Comparison of ENCODE assay signal across 9 cellular contexts in genomic region chr13:99124695-99125334, GRCh38.
DNase-seq lines count a peak whose midpoint lies in the region; ATAC-seq and TF ChIP-seq lines count a peak whose summit lies in the region.
"Had no signal": no experiment of that assay in that cellular context is flagged by ENCODE, and none has a peak within 500 bp of the region (broad histone marks: within the 10 kb centered on the region; RNA-seq: fewer than 3 reads in every experiment).

No MANE protein-coding gene starts in this region.

- H3K27me3 Mint-ChIP-seq in activated naive CD8-positive, alpha-beta T cell: no peaks in the 10 kb centered on the region
- H3K27me3 Mint-ChIP-seq in naive thymus-derived CD4-positive, alpha-beta T cell: peaks cover 0 to 40% (median 3%) of the 10 kb centered on the region in 5 donors
- no peaks in the 10 kb centered on the region for H3K27me3 Mint-ChIP-seq in mesothelial cell of epicardium (ENCODE audit: low read depth)

- H3K4me3 Mint-ChIP-seq in activated naive CD8-positive, alpha-beta T cell: peak overlapping the region; percentile 56
- peak overlapping the region in 2 of 10 donors; percentile 18 to 71 for H3K4me3 Mint-ChIP-seq in naive thymus-derived CD4-positive, alpha-beta T cell
- no peak overlapping the region for H3K4me3 Mint-ChIP-seq in mesothelial cell of epicardium
- H3K4me3 Mint-ChIP-seq: neural crest cell had no signal

- H3K36me3 Mint-ChIP-seq in activated naive CD8-positive, alpha-beta T cell: peaks cover 3% of the 10 kb centered on the region
- peaks cover 0 to 4% (median 0%) of the 10 kb centered on the region in 5 donors for H3K36me3 Mint-ChIP-seq in naive thymus-derived CD4-positive, alpha-beta T cell
- H3K36me3 Mint-ChIP-seq in mesothelial cell of epicardium: no peaks in the 10 kb centered on the region

- intact Hi-C loops in naive thymus-derived CD4-positive, alpha-beta T cell (cut with micrococcal nuclease): no loop called here

- H3K4me1 ChIP-seq in naive thymus-derived CD4-positive, alpha-beta T cell (ENCODE audit: control insufficient read depth in 2 of 2, insufficient read depth in 2 of 2, low read length in 2 of 2): no peaks in the 10 kb centered on the region

- H3K36me3 ChIP-seq in naive thymus-derived CD4-positive, alpha-beta T cell (ENCODE audit: control insufficient read depth in 2 of 3, insufficient read depth in 3 of 3, low read length in 3 of 3): no peaks in the 10 kb centered on the region

- H3K27ac ChIP-seq in naive thymus-derived CD4-positive, alpha-beta T cell (ENCODE audit: low read depth, low read length): no peak overlapping the region

- no peak for TF ChIP-seq CTCF in mesothelial cell of epicardium (IDR thresholded peaks at IDR 0.05; ENCODE audit: unreplicated experiment)

- H3K4me1 Mint-ChIP-seq in activated naive CD8-positive, alpha-beta T cell (ENCODE audit: low read depth): peaks cover 31% of the 10 kb centered on the region
- H3K4me1 Mint-ChIP-seq in naive thymus-derived CD4-positive, alpha-beta T cell: peaks cover 0 to 20% (median 9%) of the 10 kb centered on the region in 7 donors
- H3K4me1 Mint-ChIP-seq in mesothelial cell of epicardium: no peaks in the 10 kb centered on the region

- no peak overlapping the region for H3K4me3 ChIP-seq in naive thymus-derived CD4-positive, alpha-beta T cell (ENCODE audit: low read length)

- DNase-seq in ELR (ENCODE audit: low read depth): peak; percentile 84
- peak; percentile 49 for DNase-seq in HS-5 (ENCODE audit: low read depth)
- no peak for DNase-seq in naive thymus-derived CD4-positive, alpha-beta T cell
- no peak for DNase-seq in SKM-1 (lab: John Stamatoyannopoulos, UW; ENCODE audit: unreplicated experiment)
- no peak for DNase-seq in mesothelial cell of epicardium (ENCODE audit: low spot score in 2 of 2, unreplicated experiment in 2 of 2)
- no peak for DNase-seq in NCI-H510A (lab: John Stamatoyannopoulos, UW)

- ATAC-seq in GM21367 (IDR thresholded peaks at IDR 0.05; ENCODE audit: unreplicated experiment): peak; percentile 64
- ATAC-seq in naive thymus-derived CD4-positive, alpha-beta T cell: peak; percentile 57

- H3K27me3 ChIP-seq in naive thymus-derived CD4-positive, alpha-beta T cell (ENCODE audit: control insufficient read depth in 2 of 2, insufficient read depth in 2 of 2, low read length in 2 of 2): no peaks in the 10 kb centered on the region

- CTCF ChIA-PET in naive thymus-derived CD4-positive, alpha-beta T cell (lab: Charles Lee): interaction anchor here (0.7 kb wide), 2 partner anchors 17 to 52 kb away, joined by 3 read pairs; no protein-coding TSS in a partner anchor

- H3K9me3 ChIP-seq in naive thymus-derived CD4-positive, alpha-beta T cell (ENCODE audit: control insufficient read depth in 2 of 3, low read length in 3 of 3): no peaks in the 10 kb centered on the region

- H3K27ac Mint-ChIP-seq in activated naive CD8-positive, alpha-beta T cell: peak overlapping the region; percentile 46
- H3K27ac Mint-ChIP-seq in naive thymus-derived CD4-positive, alpha-beta T cell: peak overlapping the region in 2 of 9 donors; percentile 25 to 65
- H3K27ac Mint-ChIP-seq in mesothelial cell of epicardium: no peak overlapping the region

- no peaks in the 10 kb centered on the region for H3K9me3 Mint-ChIP-seq in activated naive CD8-positive, alpha-beta T cell (ENCODE audit: low read depth)
- H3K9me3 Mint-ChIP-seq in naive thymus-derived CD4-positive, alpha-beta T cell: peaks cover 0 to 4% (median 0%) of the 10 kb centered on the region in 11 donors
- H3K9me3 Mint-ChIP-seq in mesothelial cell of epicardium: peaks cover 4% of the 10 kb centered on the region
- H3K9me3 Mint-ChIP-seq: neural crest cell had no signal

- POLR2A ChIA-PET in naive thymus-derived CD4-positive, alpha-beta T cell (lab: Charles Lee): interaction anchor here (0.6 to 0.8 kb wide), 2 partner anchors 38 to 671 kb away, joined by 3 to 4 read pairs; no protein-coding TSS in a partner anchor

Comparison
In these comparisons a context has a peak if more than half of its experiments do, and no peak if none do; other contexts are left out.
1. DNase-seq: peak in ELR (single experiment) and HS-5 (single experiment); none in naive thymus-derived CD4-positive, alpha-beta T cell (0 of 9), SKM-1 (single experiment), mesothelial cell of epicardium (0 of 2) and NCI-H510A (single experiment).